Comparison of ENCODE assay signal across 1 cellular context in the genomic region with DNA sequence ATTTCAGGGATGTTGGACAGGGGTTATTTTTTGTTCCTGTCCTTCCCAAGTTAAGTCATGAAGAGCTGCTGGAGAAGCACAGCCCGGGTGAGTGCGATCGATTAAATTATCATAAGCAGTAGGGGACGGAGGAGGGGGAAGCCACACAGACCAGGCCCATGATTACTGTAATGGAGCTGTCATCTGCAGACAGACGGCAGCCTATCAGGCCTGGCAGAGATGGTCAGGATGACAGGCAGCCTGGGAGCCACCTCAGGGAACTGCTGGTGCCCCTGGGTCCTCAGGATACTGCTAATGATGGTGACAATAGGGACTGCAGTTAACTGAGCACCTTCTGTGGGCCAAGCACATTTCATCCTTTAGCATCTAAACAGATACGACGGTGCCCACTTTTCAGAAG.
TF ChIP-seq lines count a peak whose summit lies in the region.

No MANE protein-coding gene starts in this region.

TF ChIP-seq in WTC11, 78 proteins besides CTCF, POLR2A, EP300 and RAD21 (continued from another document):
- TF ChIP-seq JAZF1 (CRISPR knock-in tag; IDR thresholded peaks at IDR 0.05) (no peak), ZNF532 (CRISPR knock-in tag; IDR thresholded peaks at IDR 0.05; ENCODE audit: borderline replicate concordance) (no peak), ZNF232 (CRISPR knock-in tag; IDR thresholded peaks at IDR 0.05) (no peak), CREM (CRISPR knock-in tag; IDR thresholded peaks at IDR 0.05) (no peak), ESRRA (CRISPR knock-in tag; IDR thresholded peaks at IDR 0.05; ENCODE audit: borderline replicate concordance) (no peak), ETV6 (CRISPR knock-in tag; IDR thresholded peaks at IDR 0.05) (no peak), SMAD4 (CRISPR knock-in tag; IDR thresholded peaks at IDR 0.05) (no peak)
